ENCODE assay signal across 10 cellular contexts in genomic region chr17:39867891-39868553, GRCh38. TPM values are rescaled to one million over a fixed set of nuclear protein-coding genes. Genes with fewer than 3 reads are reported as not detected.
A peak's percentile ranks its signal among the peaks of the same experiment; 100 is the strongest.
DNase-seq lines count a peak whose midpoint lies in the region; ATAC-seq, FAIRE-seq and TF ChIP-seq lines count a peak whose summit lies in the region.
"Had no signal": no experiment of that assay in that cellular context is flagged by ENCODE, and none has a peak within 500 bp of the region (broad histone marks: within the 10 kb centered on the region; RNA-seq: fewer than 3 reads in every experiment).

TSS of gene ZPBP2 (plus strand) at chr17:39868202. CDS start at chr17:39868355, 153 bp downstream.

- peaks cover 5% of the 10 kb centered on the region for H3K36me3 Mint-ChIP-seq in activated CD4-positive, alpha-beta memory T cell treated with anti-CD3 and anti-CD28 coated beads for 36 hours
- H3K36me3 Mint-ChIP-seq in stimulated activated effector memory CD8-positive, alpha-beta T cell treated with anti-CD3 and anti-CD28 coated beads, Interleukin-12 subunit alpha, Interleukin-12 subunit beta, amount 100 ng/mL, for 72 hours: peaks cover 12% of the 10 kb centered on the region

- no peaks in the 10 kb centered on the region for H3K9me3 Mint-ChIP-seq in activated CD4-positive, alpha-beta memory T cell treated with anti-CD3 and anti-CD28 coated beads for 36 hours
- no peaks in the 10 kb centered on the region for H3K9me3 Mint-ChIP-seq in stimulated activated effector memory CD8-positive, alpha-beta T cell treated with anti-CD3 and anti-CD28 coated beads, Interleukin-12 subunit alpha, Interleukin-12 subunit beta, amount 100 ng/mL, for 72 hours

- H3K4me3 ChIP-seq in endothelial cell of umbilical vein (replicated peaks in 1 of 3; ENCODE audit: insufficient read depth in 1 of 3, low read depth in 1 of 3, low read length in 3 of 3) (no peak within 1 kb of the TSS), osteoblast (ENCODE audit: insufficient read depth, low read length) (no peak within 1 kb of the TSS)

- FAIRE-seq in endothelial cell of umbilical vein (lab: Jason Lieb, UNC): no peak
- FAIRE-seq: urothelium cell line had no signal

- CTCF ChIA-PET in activated CD4-positive, alpha-beta memory T cell treated with anti-CD3 and anti-CD28 coated beads for 36 hours (lab: Charles Lee): interaction anchor here (0.7 to 1.1 kb wide), 8 partner anchors 24 to 145 kb away, joined by 3 to 5 read pairs (median 3); partner anchors contain the start of genes MIEN1 and PSMD3
- CTCF ChIA-PET in endothelial cell of umbilical vein (lab: Charles Lee): no interaction called here
- CTCF ChIA-PET in RWPE1 (lab: Yijun Ruan, JAX): no interaction called here

- TF ChIP-seq POLR2A in endothelial cell of umbilical vein (IDR thresholded peaks at IDR 0.05; ENCODE audit: low read depth, low read length): no peak

- no peak within 1 kb of the TSS for H3K9ac ChIP-seq in endothelial cell of umbilical vein (replicated peaks; ENCODE audit: extremely low read depth, insufficient read depth, low read length)

- H3K27ac ChIP-seq in endothelial cell of umbilical vein (ENCODE audit: insufficient read depth, low read depth, low read length) (no peak within 1 kb of the TSS), osteoblast (ENCODE audit: low read depth, low read length) (no peak within 1 kb of the TSS), RWPE1 (no peak within 1 kb of the TSS)

- H3K4me3 Mint-ChIP-seq in activated CD4-positive, alpha-beta memory T cell treated with anti-CD3 and anti-CD28 coated beads for 36 hours: peak within 1 kb of the TSS; percentile 79
- peak within 1 kb of the TSS; percentile 91 for H3K4me3 Mint-ChIP-seq in stimulated activated effector memory CD8-positive, alpha-beta T cell treated with anti-CD3 and anti-CD28 coated beads, Interleukin-12 subunit alpha, Interleukin-12 subunit beta, amount 100 ng/mL, for 72 hours

- TF ChIP-seq CTCF in endothelial cell of umbilical vein (IDR thresholded peaks at IDR 0.05; ENCODE audit: extremely low read depth in 1 of 2, insufficient read depth in 1 of 2, low read depth in 1 of 2, low read length in 2 of 2) (no peak), osteoblast (IDR thresholded peaks at IDR 0.05; ENCODE audit: extremely low read depth, low read depth, low read length) (no peak), RWPE1 (conservative IDR thresholded peaks at IDR 0.05; ENCODE audit: low read depth) (no peak)

- H3K27ac Mint-ChIP-seq in activated CD4-positive, alpha-beta memory T cell treated with anti-CD3 and anti-CD28 coated beads for 36 hours: peak within 1 kb of the TSS; percentile 100
- H3K27ac Mint-ChIP-seq in stimulated activated effector memory CD8-positive, alpha-beta T cell treated with anti-CD3 and anti-CD28 coated beads, Interleukin-12 subunit alpha, Interleukin-12 subunit beta, amount 100 ng/mL, for 72 hours: peak within 1 kb of the TSS; percentile 99

- H4K20me1 ChIP-seq in endothelial cell of umbilical vein (replicated peaks; ENCODE audit: control insufficient read depth, extremely low read depth, insufficient read depth, low read length) (no peaks in the 10 kb centered on the region), osteoblast (ENCODE audit: insufficient read depth, low read length) (no peaks in the 10 kb centered on the region)

- peak; percentile 1 for ATAC-seq in GM21737 (IDR thresholded peaks at IDR 0.05; ENCODE audit: unreplicated experiment)
- no peak for ATAC-seq in stimulated activated effector memory CD8-positive, alpha-beta T cell treated with anti-CD3 and anti-CD28 coated beads, Interleukin-12 subunit alpha, Interleukin-12 subunit beta, amount 100 ng/mL, for 72 hours
- ATAC-seq in GM18498 (IDR thresholded peaks at IDR 0.05; ENCODE audit: unreplicated experiment): no peak

- peaks cover 48% of the 10 kb centered on the region for H3K4me1 Mint-ChIP-seq in activated CD4-positive, alpha-beta memory T cell treated with anti-CD3 and anti-CD28 coated beads for 36 hours (ENCODE audit: low read depth)
- peaks cover 47% of the 10 kb centered on the region for H3K4me1 Mint-ChIP-seq in stimulated activated effector memory CD8-positive, alpha-beta T cell treated with anti-CD3 and anti-CD28 coated beads, Interleukin-12 subunit alpha, Interleukin-12 subunit beta, amount 100 ng/mL, for 72 hours

- H3K36me3 ChIP-seq in endothelial cell of umbilical vein (ENCODE audit: control insufficient read depth in 2 of 2, extremely low read depth in 1 of 2, insufficient read depth in 2 of 2, low read length in 2 of 2) (no peaks in the 10 kb centered on the region), osteoblast (ENCODE audit: insufficient read depth, low read length) (no peaks in the 10 kb centered on the region)

- H3K79me2 ChIP-seq in endothelial cell of umbilical vein (ENCODE audit: control insufficient read depth, insufficient read depth, low read length): no peaks in the 10 kb centered on the region
- H3K79me2 ChIP-seq in osteoblast (ENCODE audit: insufficient read depth, low read length): no peaks in the 10 kb centered on the region

- peak; percentile 77 for DNase-seq in activated CD4-positive, alpha-beta memory T cell treated with anti-CD3 and anti-CD28 coated beads for 36 hours
- DNase-seq in endothelial cell of umbilical vein (ENCODE audit: low read depth, low spot score) (no peak), osteoblast (ENCODE audit: insufficient read length, low spot score, missing footprints) (no peak), AML-193 (lab: John Stamatoyannopoulos, UW) (no peak), RWPE1 (ENCODE audit: low spot score) (no peak)
- peak in 1 of 2 donors; percentile 89 for DNase-seq in stimulated activated effector memory CD8-positive, alpha-beta T cell treated with anti-CD3 and anti-CD28 coated beads, Interleukin-12 subunit alpha, Interleukin-12 subunit beta, amount 100 ng/mL, for 72 hours (ENCODE audit: low spot score in 2 of 2)
- DNase-seq: nucleus accumbens had no signal

- no peaks in the 10 kb centered on the region for H3K4me1 ChIP-seq in endothelial cell of umbilical vein (ENCODE audit: control insufficient read depth, extremely low read depth, insufficient read depth, low read length)
- H3K4me1 ChIP-seq in osteoblast (ENCODE audit: insufficient read depth, low read length): peaks cover 2% of the 10 kb centered on the region

- peak within 1 kb of the TSS; percentile 51 for H2AFZ ChIP-seq in endothelial cell of umbilical vein (ENCODE audit: low read depth, low read length)
- no peak within 1 kb of the TSS for H2AFZ ChIP-seq in osteoblast (ENCODE audit: low read length)

- no peaks in the 10 kb centered on the region for H3K9me3 ChIP-seq in endothelial cell of umbilical vein (replicated peaks; ENCODE audit: control insufficient read depth, insufficient read depth, low read length)
- no peaks in the 10 kb centered on the region for H3K9me3 ChIP-seq in osteoblast (ENCODE audit: low read depth, low read length)

- H3K27me3 ChIP-seq in endothelial cell of umbilical vein (ENCODE audit: control insufficient read depth in 2 of 2, insufficient read depth in 2 of 2, low read length in 2 of 2): peaks cover 50 to 64% of the 10 kb centered on the region in 2 experiments
- peaks cover 64% of the 10 kb centered on the region for H3K27me3 ChIP-seq in osteoblast (ENCODE audit: insufficient read depth, low read length)

- H3K9me1 ChIP-seq in endothelial cell of umbilical vein (replicated peaks; ENCODE audit: control insufficient read depth, extremely low read depth, insufficient read depth, low read length): no peaks in the 10 kb centered on the region

- intact Hi-C loops in activated CD4-positive, alpha-beta memory T cell treated with anti-CD3 and anti-CD28 coated beads for 36 hours (cut with micrococcal nuclease): loop anchor here (1.0 to 5.0 kb wide), 12 partner anchors 49 to 246 kb away; partner anchors contain the start of genes LRRC3C, MIEN1, ORMDL3 and PGAP3
- intact Hi-C loops in endothelial cell of umbilical vein (cut with micrococcal nuclease): loop anchor here (10.0 kb wide), 1 partner anchor 83 kb away; no protein-coding TSS in a partner anchor

- POLR2A ChIA-PET in activated CD4-positive, alpha-beta memory T cell treated with anti-CD3 and anti-CD28 coated beads for 36 hours (lab: Charles Lee): interaction anchor here (1.0 kb wide), 4 partner anchors 98 to 113 kb away, joined by 3 to 7 read pairs (median 4); partner anchors contain the start of gene PSMD3
- POLR2A ChIA-PET in endothelial cell of umbilical vein (lab: Charles Lee) (no interaction called here), RWPE1 (lab: Yijun Ruan, JAX; ENCODE audit: low non-redundant PET) (no interaction called here)

- no peak within 1 kb of the TSS for H3K4me2 ChIP-seq in endothelial cell of umbilical vein (ENCODE audit: insufficient read depth, low read length)
- no peak within 1 kb of the TSS for H3K4me2 ChIP-seq in osteoblast (ENCODE audit: insufficient read depth, low read length)

- no peaks in the 10 kb centered on the region for H3K27me3 Mint-ChIP-seq in activated CD4-positive, alpha-beta memory T cell treated with anti-CD3 and anti-CD28 coated beads for 36 hours

- no TSS peak for BruUV-seq in endothelial cell of umbilical vein (replicated peaks; lab: Mats Ljungman, UMichigan)

- dilution Hi-C loops in endothelial cell of umbilical vein (cut with MboI; ENCODE audit: extremely low pct_ligation_motif_present, low sequenced_read_pairs): no loop called here

TF ChIP-seq in endothelial cell of umbilical vein, 7 proteins besides CTCF, POLR2A, EP300 and RAD21 (continues in another document):
- no peak for TF ChIP-seq JUN (IDR thresholded peaks at IDR 0.05; ENCODE audit: borderline replicate concordance, insufficient read depth, insufficient read length, low read depth)
- TF ChIP-seq, protein P1, sequence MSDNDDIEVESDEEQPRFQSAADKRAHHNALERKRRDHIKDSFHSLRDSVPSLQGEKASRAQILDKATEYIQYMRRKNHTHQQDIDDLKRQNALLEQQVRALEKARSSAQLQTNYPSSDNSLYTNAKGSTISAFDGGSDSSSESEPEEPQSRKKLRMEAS (IDR thresholded peaks at IDR 0.05; ENCODE audit: insufficient read depth, insufficient read length): no peak
- no peak for TF ChIP-seq EZH2 (IDR thresholded peaks at IDR 0.05; ENCODE audit: borderline replicate concordance, low read depth, low read length, severe bottlenecking)
- TF ChIP-seq FOS (IDR thresholded peaks at IDR 0.05; ENCODE audit: borderline replicate concordance, insufficient read depth, low read length): no peak
- TF ChIP-seq MYC (IDR thresholded peaks at IDR 0.05; ENCODE audit: low read depth, low read length): no peak

RNA-seq across cellular contexts. Expression of gene ZPBP2, which starts in this region (rescaled TPM):
- total RNA-seq in activated CD4-positive, alpha-beta memory T cell treated with anti-CD3 and anti-CD28 coated beads for 36 hours: 1 to 10 TPM in 1 of 2 experiments, under 1 TPM in 1; 0.61 to 1.0 TPM
- total RNA-seq in endothelial cell of umbilical vein (not detected in 2 replicates), osteoblast (not detected in 2 replicates)
- polyA plus RNA-seq in endothelial cell of umbilical vein: not detected in 2 replicates
- polyA plus RNA-seq in endothelial cell of umbilical vein (2011; cell fraction: cytosol; rRNA removed): not detected in 2 replicates
- polyA plus RNA-seq in endothelial cell of umbilical vein (2011; cell fraction: nucleus; rRNA removed): not detected in 2 replicates
- polyA plus RNA-seq in endothelial cell of umbilical vein (2012): not detected in 2 replicates
- not detected in 2 replicates for polyA minus RNA-seq in endothelial cell of umbilical vein
- polyA minus RNA-seq in endothelial cell of umbilical vein (2011; cell fraction: cytosol; rRNA and poly(A)+ RNA removed): not detected
- not detected in 2 replicates for polyA minus RNA-seq in endothelial cell of umbilical vein (2011; cell fraction: nucleus; rRNA and poly(A)+ RNA removed)
